In the genomic region with DNA sequence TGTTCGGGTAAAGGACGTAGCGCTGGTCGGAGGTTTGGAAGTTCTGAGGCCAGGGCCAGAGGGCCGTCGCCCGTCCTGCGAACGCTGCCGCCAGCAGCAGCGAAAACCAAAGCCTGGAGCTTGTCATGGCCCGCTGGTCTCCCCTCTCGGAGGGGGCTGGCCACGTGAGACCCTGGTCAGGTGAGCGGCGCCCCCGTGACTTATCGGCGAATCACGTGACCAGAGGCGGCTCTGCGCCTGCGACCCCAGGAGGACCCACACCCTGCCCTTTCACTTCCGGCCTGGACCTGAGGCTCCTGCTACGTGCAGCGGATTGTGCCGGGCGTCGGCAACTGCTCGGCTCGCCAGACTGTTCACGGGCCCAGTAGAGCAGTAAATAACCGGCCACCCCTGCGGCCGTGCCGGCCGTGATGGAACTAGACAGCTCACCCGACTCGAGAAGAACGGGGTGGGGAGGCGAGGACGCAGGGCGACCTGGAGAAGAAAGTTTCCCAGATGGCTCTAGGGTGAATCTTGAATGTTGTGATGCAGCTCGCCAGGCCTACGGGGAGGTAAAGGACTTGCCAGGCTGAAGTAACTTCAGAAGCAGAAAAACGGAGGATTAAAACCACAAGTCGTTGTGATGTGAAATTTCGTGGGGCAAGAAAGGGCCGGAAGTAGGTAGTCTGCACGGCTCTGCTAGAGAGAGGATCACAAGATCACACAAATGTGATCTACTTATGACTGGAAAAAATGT, we compare ENCODE assay signal across 8 cellular contexts. TPM values are rescaled to one million over a fixed set of nuclear protein-coding genes. Genes with fewer than 3 reads are reported as not detected.
A peak's percentile ranks its signal among the peaks of the same experiment; 100 is the strongest.
DNase-seq lines count a peak whose midpoint lies in the region; ATAC-seq and TF ChIP-seq lines count a peak whose summit lies in the region.

Gene HEXA, minus strand, starts transcription at position 169 of the 736 bp plus-strand sequence. Its CDS starts 42 bp downstream, at position 127.

- no peaks in the 10 kb centered on the region for H3K27me3 ChIP-seq in prostate gland (replicated peaks; ENCODE audit: insufficient read depth)

- intact Hi-C loops in left ventricle myocardium superior (cut with micrococcal nuclease) (no loop called here), prostate gland (cut with DNase I) (loop anchor here (2.0 to 10.0 kb wide), 3 partner anchors 61 to 103 kb away; partner anchors contain the start of genes ARIH1 and PARP6)

- peak within 1 kb of the TSS; percentile 96 for H3K4me3 Mint-ChIP-seq in T-helper 17 cell

- ATAC-seq in HG02885 (IDR thresholded peaks at IDR 0.05; ENCODE audit: poor library complexity, unreplicated experiment) = peak; percentile 89
- ATAC-seq in T-helper 17 cell = peak; percentile 88
- peak; percentile 98 for ATAC-seq in left ventricle myocardium superior

- peak within 1 kb of the TSS; percentile 84 to 88 for H3K27ac ChIP-seq in prostate gland

- H3K4me1 Mint-ChIP-seq in T-helper 17 cell = peaks cover 39% of the 10 kb centered on the region

- peak; percentile 71 for DNase-seq in NCI-H1694 treated with DMSO at 0.1 percent for 48 hours (lab: John Stamatoyannopoulos, UW)
- DNase-seq in T-helper 17 cell = peak; percentile 89 to 95 (median 95)
- DNase-seq in amygdala (lab: John Stamatoyannopoulos, UW) = peak; percentile 57 to 99 (median 89)
- DNase-seq in left ventricle myocardium superior = peak; percentile 99
- peak; percentile 93 for DNase-seq in prostate gland (ENCODE audit: low spot score)
- peak; percentile 99 for DNase-seq in ureter (ENCODE audit: low spot score)

- H3K27ac Mint-ChIP-seq in T-helper 17 cell = peak within 1 kb of the TSS; percentile 99

- TF ChIP-seq POLR2A in GM15510 (IDR thresholded peaks at IDR 0.05; ENCODE audit: borderline replicate concordance, extremely low read depth, insufficient read length) (peak; percentile 93), prostate gland (IDR thresholded peaks at IDR 0.05) (peak; percentile 70)

- peak within 1 kb of the TSS; percentile 59 to 85 for H3K4me3 ChIP-seq in prostate gland

- no peaks in the 10 kb centered on the region for H3K4me1 ChIP-seq in prostate gland (replicated peaks)

- H3K9me3 ChIP-seq in T-helper 17 cell (ENCODE audit: control insufficient read depth, low read length, poor library complexity, severe bottlenecking) (no peaks in the 10 kb centered on the region), prostate gland (no peaks in the 10 kb centered on the region)

- no peaks in the 10 kb centered on the region for H3K27me3 Mint-ChIP-seq in T-helper 17 cell

- no peaks in the 10 kb centered on the region for H3K36me3 ChIP-seq in prostate gland

- TF ChIP-seq CTCF in prostate gland (IDR thresholded peaks at IDR 0.05) = peak in 2 of 4 experiments; percentile 18 to 29

- WGBS in prostate gland = under 1% methylated on average over 49 of the region's 50 CpGs

- H3K36me3 Mint-ChIP-seq in T-helper 17 cell (ENCODE audit: low read depth) = peaks cover 2% of the 10 kb centered on the region

RNA-seq across cellular contexts. Expression of gene HEXA, which starts in this region (rescaled TPM):
- 10 to 100 TPM; 69.9 to 87.1 TPM for total RNA-seq in T-helper 17 cell
- total RNA-seq in left ventricle myocardium superior = 64.4 TPM
- total RNA-seq in prostate gland = 100 to 1,000 TPM in 1 of 2 donors, 10 to 100 TPM in 1; 78.1 to 176 TPM
- 107 TPM for total RNA-seq in ureter

Comparison
In these comparisons a context has a peak if more than half of its experiments do, and no peak if none do; other contexts are left out.
1. Peak in every context shown above with its lines: DNase-seq, ATAC-seq, H3K4me3 ChIP-seq and H3K27ac ChIP-seq.